In the genomic region with DNA sequence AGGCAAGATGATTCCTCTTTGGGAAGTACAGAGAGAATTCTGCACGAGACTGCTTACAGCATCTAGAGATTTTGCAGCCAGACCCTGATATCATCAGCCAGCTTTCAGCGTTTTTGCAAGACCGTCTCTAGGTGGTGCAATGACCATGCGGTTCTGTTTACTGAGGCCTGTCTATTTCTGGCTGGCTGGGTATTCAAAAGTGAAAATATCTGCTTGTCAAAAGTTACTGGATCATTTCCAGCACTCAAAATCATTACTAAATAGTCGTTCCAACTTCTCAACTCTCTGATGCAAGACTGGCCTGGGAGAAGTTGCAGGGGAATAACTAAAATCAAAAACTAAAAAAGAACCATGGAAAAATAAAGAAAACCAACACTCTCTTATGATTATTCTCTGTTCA, we compare ENCODE assay signal across 9 cellular contexts.
DNase-seq lines count a peak whose midpoint lies in the region; ATAC-seq and TF ChIP-seq lines count a peak whose summit lies in the region.
"Had no signal": no experiment of that assay in that cellular context is flagged by ENCODE, and none has a peak within 500 bp of the region (broad histone marks: within the 10 kb centered on the region; RNA-seq: fewer than 3 reads in every experiment).

No MANE protein-coding gene starts in this region.

- intact Hi-C loops in lower lobe of right lung (cut with DNase I) = no loop called here
- intact Hi-C loops in thyroid gland (cut with DNase I) = loop anchor here (10.0 kb wide), 1 partner anchor 626 kb away; no protein-coding TSS in a partner anchor

- peak; percentile 75 for TF ChIP-seq CTCF in choroid plexus epithelial cell (conservative IDR thresholded peaks at IDR 0.05; ENCODE audit: low read depth, low read length)
- TF ChIP-seq CTCF in lower lobe of right lung (IDR thresholded peaks at IDR 0.05) = peak; percentile 54
- peak in 4 of 6 experiments; percentile 37 to 69 (median 56) for TF ChIP-seq CTCF in thyroid gland (IDR thresholded peaks at IDR 0.05)

- peak overlapping the region; percentile 15 for H3K27ac ChIP-seq in lower lobe of right lung
- peak overlapping the region; percentile 19 to 78 (median 63) for H3K27ac ChIP-seq in thyroid gland
- H3K27ac ChIP-seq: epithelial cell of prostate had no signal

- no peak for TF ChIP-seq POLR2A in thyroid gland (IDR thresholded peaks at IDR 0.05)

- H3K4me3 ChIP-seq in choroid plexus epithelial cell (ENCODE audit: low read depth, low read length) (no peak overlapping the region), lower lobe of right lung (no peak overlapping the region), thyroid gland (replicated peaks in 1 of 3) (no peak overlapping the region)

- DNase-seq in NCI-H1417 (lab: John Stamatoyannopoulos, UW) (peak; percentile 12 to 59 (median 16)), NCI-H1417 treated with DMSO at 0.1 percent for 48 hours (lab: John Stamatoyannopoulos, UW) (no peak), HT1080 (ENCODE audit: low read depth) (peak; percentile 41), SHP77 (lab: John Stamatoyannopoulos, UW) (peak; percentile 53 to 54), choroid plexus epithelial cell (ENCODE audit: low read depth) (peak; percentile 96), lower lobe of right lung (no peak), thyroid gland (peak; percentile 74 to 79)

- ATAC-seq in GM21390 (IDR thresholded peaks at IDR 0.05; ENCODE audit: unreplicated experiment) (peak; percentile 71), lower lobe of right lung (peak; percentile 91 to 92)

- H3K27me3 ChIP-seq in lower lobe of right lung (ENCODE audit: low read depth) = no peaks in the 10 kb centered on the region
- no peaks in the 10 kb centered on the region for H3K27me3 ChIP-seq in thyroid gland

- H3K4me1 ChIP-seq in lower lobe of right lung = peaks cover 35% of the 10 kb centered on the region
- H3K4me1 ChIP-seq in thyroid gland = peaks cover 28 to 37% of the 10 kb centered on the region in 2 donors

- H3K36me3 ChIP-seq in lower lobe of right lung (peaks cover 33% of the 10 kb centered on the region), thyroid gland (peaks cover 7 to 9% of the 10 kb centered on the region in 2 donors)

- 3 to 6% methylated on average over 5 of the region's 5 CpGs for WGBS in thyroid gland, 2 donors

- H3K9me3 ChIP-seq in lower lobe of right lung = no peaks in the 10 kb centered on the region
- H3K9me3 ChIP-seq in thyroid gland = no peaks in the 10 kb centered on the region

Comparison
In these comparisons a context has a peak if more than half of its experiments do, and no peak if none do; other contexts are left out.
1. DNase-seq: peak in NCI-H1417 (3 of 3), HT1080 (single experiment), SHP77 (2 of 2), choroid plexus epithelial cell (single experiment) and thyroid gland (2 of 2); none in NCI-H1417 treated with DMSO at 0.1 percent for 48 hours (single experiment) and lower lobe of right lung (single experiment).
2. Peak in every context shown above with its lines, with median percentiles within 50 percentile points of each other: CTCF ChIP-seq.